Comparison of ENCODE assay signal across 12 cellular contexts in the genomic region with DNA sequence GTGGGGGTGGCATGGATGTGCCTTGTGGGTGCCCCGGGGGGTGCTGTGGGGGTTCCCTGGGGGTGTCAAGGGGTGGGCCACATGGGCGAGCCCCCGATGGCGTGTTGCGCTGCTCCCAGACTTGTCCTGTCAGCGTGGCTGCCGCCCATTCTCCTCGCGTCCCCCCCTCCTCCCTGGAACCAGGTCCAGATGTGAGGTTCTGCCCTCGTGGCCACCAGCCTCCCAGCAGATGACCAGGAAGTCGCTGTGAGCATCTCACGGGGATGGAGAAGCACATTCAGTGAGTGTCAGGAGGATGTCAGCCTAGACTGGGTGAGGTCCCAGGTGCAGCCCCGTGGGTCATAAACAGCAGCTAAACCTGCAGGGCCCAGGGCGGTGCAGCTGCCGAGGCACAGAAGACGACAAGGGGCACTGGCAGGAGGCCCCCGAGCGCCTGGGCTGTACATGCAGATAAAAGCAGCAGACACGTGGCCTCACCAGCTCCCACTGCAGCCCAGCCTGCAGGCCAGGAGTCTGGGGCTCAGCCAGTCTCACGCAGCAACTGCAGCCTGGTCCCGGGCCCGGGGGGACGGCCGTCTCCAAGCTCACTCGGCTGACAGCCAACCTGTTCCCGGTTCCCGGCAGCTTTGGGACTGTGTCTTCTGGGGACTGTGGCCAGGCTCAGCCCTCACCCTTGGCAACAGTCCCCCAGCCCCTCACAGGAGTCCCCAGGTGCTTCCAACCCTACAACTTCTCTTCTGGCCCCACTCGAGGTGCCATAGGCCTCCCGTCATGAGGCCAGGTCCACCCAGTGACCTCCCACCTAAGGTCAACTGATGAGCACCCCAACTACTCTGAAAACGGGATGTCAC. TPM values are rescaled to one million over a fixed set of nuclear protein-coding genes. Genes with fewer than 3 reads are reported as not detected.
DNase-seq lines count a peak whose midpoint lies in the region; ATAC-seq and TF ChIP-seq lines count a peak whose summit lies in the region.
"Had no signal": no experiment of that assay in that cellular context is flagged by ENCODE, and none has a peak within 500 bp of the region (broad histone marks: within the 10 kb centered on the region; RNA-seq: fewer than 3 reads in every experiment).

No MANE protein-coding gene starts in this region.

- peak overlapping the region in 1 of 2 donors; percentile 21 for H3K27ac ChIP-seq in coronary artery
- H3K27ac ChIP-seq in lower lobe of right lung = no peak overlapping the region
- no peak overlapping the region for H3K27ac ChIP-seq in substantia nigra (ENCODE audit: low read depth, low read length, poor library complexity, severe bottlenecking)
- peak overlapping the region in 1 of 2 donors; percentile 74 for H3K27ac ChIP-seq in prostate gland
- H3K27ac ChIP-seq: thyroid gland had no signal

- 56% methylated on average over 23 of the region's 30 CpGs for WGBS in prostate gland

- H3K4me3 ChIP-seq in coronary artery = no peak overlapping the region
- H3K4me3 ChIP-seq in lower lobe of right lung = no peak overlapping the region
- H3K4me3 ChIP-seq in prostate gland = no peak overlapping the region
- H3K4me3 ChIP-seq: thyroid gland had no signal

- H3K36me3 ChIP-seq in lower lobe of right lung = no peaks in the 10 kb centered on the region
- no peaks in the 10 kb centered on the region for H3K36me3 ChIP-seq in prostate gland
- H3K36me3 ChIP-seq: thyroid gland had no signal

- H3K27me3 ChIP-seq in lower lobe of right lung (ENCODE audit: low read depth) (peaks cover 15% of the 10 kb centered on the region), prostate gland (replicated peaks; ENCODE audit: insufficient read depth) (no peaks in the 10 kb centered on the region)
- H3K27me3 ChIP-seq: thyroid gland had no signal

- intact Hi-C loops in lower lobe of right lung (cut with DNase I) = no loop called here
- intact Hi-C loops in prostate gland (cut with DNase I) = no loop called here

- no peak for TF ChIP-seq POLR2A in prostate gland (IDR thresholded peaks at IDR 0.05)

- H3K9me3 ChIP-seq in lower lobe of right lung (no peaks in the 10 kb centered on the region), prostate gland (no peaks in the 10 kb centered on the region)
- H3K9me3 ChIP-seq: thyroid gland had no signal

- TF ChIP-seq CTCF in coronary artery (IDR thresholded peaks at IDR 0.05) = no peak
- no peak for TF ChIP-seq CTCF in lower lobe of right lung (IDR thresholded peaks at IDR 0.05)
- no peak for TF ChIP-seq CTCF in prostate gland (IDR thresholded peaks at IDR 0.05)

- no peaks in the 10 kb centered on the region for H3K4me1 ChIP-seq in lower lobe of right lung
- H3K4me1 ChIP-seq in prostate gland (replicated peaks) = no peaks in the 10 kb centered on the region

- no peak for ATAC-seq in activated CD4-positive, CD25-positive, alpha-beta regulatory T cell treated with anti-CD3 and anti-CD28 coated beads, Interleukin-2, amount 50 U/mL, for 24 hours
- ATAC-seq in lower lobe of right lung = peak in 1 of 2 donors; percentile 4
- ATAC-seq: activated naive CD4-positive, alpha-beta T cell treated with anti-CD3 and anti-CD28 coated beads, Interleukin-2, amount 50 U/mL, for 72 hours had no signal

- DNase-seq in activated CD4-positive, CD25-positive, alpha-beta regulatory T cell treated with anti-CD3 and anti-CD28 coated beads, Interleukin-2, amount 50 U/mL, for 72 hours = peak; percentile 28
- peak; percentile 74 for DNase-seq in coronary artery (ENCODE audit: low spot score)
- DNase-seq in lower lobe of right lung = peak; percentile 47
- peak in 32 of 49 donors; percentile 6 to 70 (median 43) for DNase-seq in substantia nigra (lab: John Stamatoyannopoulos, UW)
- no peak for DNase-seq in stimulated activated naive CD4-positive, alpha-beta T cell (lab: John Stamatoyannopoulos, UW)
- no peak for DNase-seq in prostate gland (ENCODE audit: low spot score)
- no peak for DNase-seq in central memory CD4-positive, alpha-beta T cell
- DNase-seq: effector CD8-positive, alpha-beta T cell; nephron progenitor cell; thyroid gland had no signal

RNA-seq across cellular contexts. Expression of a gene that starts 17.5 kb away (rescaled TPM):
- total RNA-seq in lower lobe of right lung = 227 TPM
- 100 to 1,000 TPM; 198 to 474 TPM for total RNA-seq in prostate gland

Comparison
In these comparisons a context has a peak if more than half of its experiments do, and no peak if none do; other contexts are left out.
1. DNase-seq: peak in activated CD4-positive, CD25-positive, alpha-beta regulatory T cell treated with anti-CD3 and anti-CD28 coated beads, Interleukin-2, amount 50 U/mL, for 72 hours (single experiment), coronary artery (single experiment), lower lobe of right lung (single experiment) and substantia nigra (32 of 49); none in stimulated activated naive CD4-positive, alpha-beta T cell (0 of 6), prostate gland (single experiment) and central memory CD4-positive, alpha-beta T cell (single experiment).